ENCODE assay signal across 28 cellular contexts in the genomic region with DNA sequence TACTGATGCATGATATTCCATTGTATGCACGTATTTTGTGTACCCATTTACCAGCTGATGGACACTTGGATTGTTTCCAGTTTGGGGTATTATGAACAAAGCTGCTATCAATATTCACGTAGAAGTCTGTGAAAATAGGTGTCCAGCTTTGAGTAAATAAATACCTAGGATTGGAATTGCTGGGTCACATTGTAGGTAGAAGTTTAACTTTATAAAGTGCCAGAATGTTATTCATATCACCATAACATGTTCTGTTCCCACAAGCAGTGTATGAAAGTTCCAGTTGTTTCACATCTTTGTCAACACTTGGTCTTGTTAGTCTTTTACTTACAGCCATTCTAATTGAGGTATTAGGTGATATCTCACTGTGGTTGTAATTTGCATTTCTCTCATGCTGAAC.
"Had no signal": no experiment of that assay in that cellular context is flagged by ENCODE, and none has a peak within 500 bp of the region (broad histone marks: within the 10 kb centered on the region; RNA-seq: fewer than 3 reads in every experiment).

No MANE protein-coding gene starts in this region.

- H3K27me3 ChIP-seq: ascending aorta, Peyer's patch, SJSA1 had no signal

- ATAC-seq: activated CD4-positive, CD25-positive, alpha-beta regulatory T cell treated with anti-CD3 and anti-CD28 coated beads, Interleukin-2, amount 50 U/mL, for 24 hours; activated CD8-positive, alpha-beta T cell treated with anti-CD3 and anti-CD28 coated beads, Interleukin-2, amount 10 ng/mL, durations not matched to agents 7 days and 5 days; activated naive CD4-positive, alpha-beta T cell treated with anti-CD3 and anti-CD28 coated beads, Interleukin-2, amount 50 U/mL, for 72 hours; activated naive CD8-positive, alpha-beta T cell treated with anti-CD3 and anti-CD28 coated beads, Interleukin-2, amount 50 U/mL, for 24 hours; SK-N-SH treated with all-trans-retinoic acid at 6 μM for 48 hours had no signal

- H3K9me3 ChIP-seq: ascending aorta, Peyer's patch, SJSA1 had no signal

- H3K27me3 Mint-ChIP-seq: activated naive CD8-positive, alpha-beta T cell treated with anti-CD3 and anti-CD28 coated beads, Interleukin-2, amount 50 U/mL, for 24 hours had no signal

- H3K4me1 Mint-ChIP-seq: activated naive CD8-positive, alpha-beta T cell treated with anti-CD3 and anti-CD28 coated beads, Interleukin-2, amount 50 U/mL, for 24 hours; brain; central memory CD8-positive, alpha-beta T cell had no signal

- H3K4me3 ChIP-seq: ascending aorta, Peyer's patch, SJSA1 had no signal

- H3K27ac ChIP-seq: ascending aorta, Peyer's patch, RWPE1, SJSA1 had no signal

- H3K4me1 ChIP-seq: ascending aorta, Peyer's patch, SJSA1 had no signal

- DNase-seq: activated CD4-positive, alpha-beta T cell treated with anti-CD3 and anti-CD28 coated beads for 4 hours; activated CD8-positive, alpha-beta memory T cell treated with anti-CD3 and anti-CD28 coated beads, Interleukin-2, amount 50 U/mL, for 48 hours; activated CD8-positive, alpha-beta T cell treated with anti-CD3 and anti-CD28 coated beads, Interleukin-2, amount 10 ng/mL, durations not matched to agents 7 days and 5 days; activated effector memory CD4-positive, alpha-beta T cell treated with anti-CD3 and anti-CD28 coated beads, Interleukin-2, amount 50 U/mL, for 16 hours; activated naive CD4-positive, alpha-beta T cell treated with Interleukin-2 at 50 U/mL for 16 hours; activated naive CD8-positive, alpha-beta T cell treated with anti-CD3 and anti-CD28 coated beads, Interleukin-2, amount 50 U/mL, for 24 hours; activated T-cell treated with anti-CD3 and anti-CD28 coated beads, Interleukin-2, amount 50 U/mL, for 1 hour; amniotic stem cell; NCI-H1105; NCI-H1436; NCI-H1694 treated with DMSO at 0.1 percent for 48 hours; NCI-H2029 treated with DMSO at 0.1 percent for 48 hours; NCI-H345; NCI-H510A; NCI-H69; NK-92 treated with Interleukin-12 subunit alpha and Interleukin-12 subunit beta, amount 100 ng/mL, for 24 hours; Peyer's patch; SHP77 had no signal

- H3K9me3 Mint-ChIP-seq: activated naive CD4-positive, alpha-beta T cell treated with anti-CD3 and anti-CD28 coated beads, Interleukin-2, amount 50 U/mL, for 72 hours; activated naive CD8-positive, alpha-beta T cell treated with anti-CD3 and anti-CD28 coated beads, Interleukin-2, amount 50 U/mL, for 24 hours; activated T-helper 1 cell treated with anti-CD3 and anti-CD28 coated beads, Interleukin-12 subunit alpha, Interleukin-12 subunit beta, Interleukin-2, Interleukin-4 antibody, amounts not matched to agents 30 ng/mL and 10 ng/mL and 1 ng/mL, durations not matched to agents 14 hours and 24 hours and 36 hours; brain; central memory CD8-positive, alpha-beta T cell; T-helper 1 cell treated with Interleukin-12 subunit alpha and Interleukin-12 subunit beta and Interleukin-4 antibody, amounts not matched to agents 30 μg/mL and 1 μg/mL, for 36 hours had no signal

- H3K4me3 Mint-ChIP-seq: activated CD8-positive, alpha-beta T cell treated with anti-CD3 and anti-CD28 coated beads, Interleukin-2, amount 10 ng/mL, durations not matched to agents 7 days and 5 days; activated naive CD8-positive, alpha-beta T cell treated with anti-CD3 and anti-CD28 coated beads, Interleukin-2, amount 50 U/mL, for 24 hours; activated T-helper 1 cell treated with anti-CD3 and anti-CD28 coated beads, Interleukin-12 subunit alpha, Interleukin-12 subunit beta, Interleukin-2, Interleukin-4 antibody, amounts not matched to agents 30 ng/mL and 10 ng/mL and 1 ng/mL, durations not matched to agents 14 hours and 24 hours and 36 hours; brain; central memory CD8-positive, alpha-beta T cell; T-helper 1 cell treated with Interleukin-12 subunit alpha and Interleukin-12 subunit beta and Interleukin-4 antibody, amounts not matched to agents 30 μg/mL and 1 μg/mL, for 36 hours had no signal

- H3K36me3 Mint-ChIP-seq: activated naive CD4-positive, alpha-beta T cell treated with anti-CD3 and anti-CD28 coated beads, Interleukin-2, amount 50 U/mL, for 72 hours; brain had no signal

- H3K27ac Mint-ChIP-seq: activated CD8-positive, alpha-beta T cell treated with anti-CD3 and anti-CD28 coated beads, Interleukin-2, amount 10 ng/mL, durations not matched to agents 7 days and 5 days; activated naive CD4-positive, alpha-beta T cell treated with anti-CD3 and anti-CD28 coated beads, Interleukin-2, amount 50 U/mL, for 72 hours; activated naive CD8-positive, alpha-beta T cell treated with anti-CD3 and anti-CD28 coated beads, Interleukin-2, amount 50 U/mL, for 24 hours; activated T-helper 1 cell treated with anti-CD3 and anti-CD28 coated beads, Interleukin-12 subunit alpha, Interleukin-12 subunit beta, Interleukin-2, Interleukin-4 antibody, amounts not matched to agents 30 ng/mL and 10 ng/mL and 1 ng/mL, durations not matched to agents 14 hours and 24 hours and 36 hours; T-helper 1 cell treated with Interleukin-12 subunit alpha and Interleukin-12 subunit beta and Interleukin-4 antibody, amounts not matched to agents 30 μg/mL and 1 μg/mL, for 36 hours had no signal

- H3K36me3 ChIP-seq: ascending aorta, Peyer's patch, SJSA1 had no signal
